In the genomic region with DNA sequence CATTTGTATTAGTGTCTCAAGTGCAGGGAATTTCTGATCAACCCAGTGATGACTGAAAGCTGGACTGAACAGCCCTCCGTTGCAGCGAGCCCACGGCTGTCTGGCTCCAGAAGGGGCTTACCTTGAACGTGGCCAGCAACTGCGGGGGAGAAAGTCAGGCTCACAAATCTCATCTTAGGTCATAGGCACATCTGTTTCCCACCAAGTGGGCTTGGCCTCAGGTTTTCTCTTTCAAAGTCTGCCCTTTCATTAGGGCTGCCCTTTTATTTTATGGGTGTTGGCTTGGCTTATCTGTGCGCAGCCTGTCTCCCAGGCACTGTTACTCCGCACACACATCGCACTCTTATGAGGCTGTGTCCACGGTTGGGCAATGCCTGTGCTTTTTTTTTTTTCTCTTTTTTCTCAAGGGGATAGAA, we compare ENCODE assay signal across 18 cellular contexts.
A peak's percentile ranks its signal among the peaks of the same experiment; 100 is the strongest.
DNase-seq lines count a peak whose midpoint lies in the region; ATAC-seq and TF ChIP-seq lines count a peak whose summit lies in the region.
"Had no signal": no experiment of that assay in that cellular context is flagged by ENCODE, and none has a peak within 500 bp of the region (broad histone marks: within the 10 kb centered on the region; RNA-seq: fewer than 3 reads in every experiment).

No MANE protein-coding gene starts in this region.

- peaks cover 65% of the 10 kb centered on the region for H3K4me1 Mint-ChIP-seq in nephron

- intact Hi-C loops in ascending aorta (cut with DNase I), result loop anchor here (5.0 kb wide), 1 partner anchor 121 kb away; no protein-coding TSS in a partner anchor

- TF ChIP-seq POLR2A in gastroesophageal sphincter (IDR thresholded peaks at IDR 0.05) (no peak), tibial nerve (IDR thresholded peaks at IDR 0.05) (no peak)

- H3K9me3 ChIP-seq in ascending aorta, result no peaks in the 10 kb centered on the region
- no peaks in the 10 kb centered on the region for H3K9me3 ChIP-seq in gastroesophageal sphincter
- H3K9me3 ChIP-seq in tibial nerve, result no peaks in the 10 kb centered on the region
- H3K9me3 ChIP-seq: lower lobe of right lung had no signal

- H3K36me3 ChIP-seq in ascending aorta (no peaks in the 10 kb centered on the region), gastroesophageal sphincter (no peaks in the 10 kb centered on the region), tibial nerve (no peaks in the 10 kb centered on the region)
- H3K36me3 ChIP-seq: cardiac muscle cell, lower lobe of right lung had no signal

- H3K4me3 ChIP-seq in ascending aorta, result no peak overlapping the region
- H3K4me3 ChIP-seq in gastroesophageal sphincter, result no peak overlapping the region
- no peak overlapping the region for H3K4me3 ChIP-seq in tibial nerve
- H3K4me3 ChIP-seq: cardiac muscle cell, dorsolateral prefrontal cortex, lower lobe of right lung had no signal

- peak overlapping the region; percentile 92 to 99 (median 96) for H3K27ac Mint-ChIP-seq in nephron
- H3K27ac Mint-ChIP-seq: activated T-cell treated with anti-CD3 and anti-CD28 coated beads, Interleukin-2, amount 50 U/mL, for 24 hours; CD14-positive monocyte had no signal

- peak; percentile 78 for ATAC-seq in gastroesophageal sphincter
- ATAC-seq: lower lobe of right lung had no signal

- H3K36me3 Mint-ChIP-seq in nephron (ENCODE audit: low read depth), result no peaks in the 10 kb centered on the region
- H3K36me3 Mint-ChIP-seq: CD14-positive monocyte had no signal

- 63 to 68% methylated on average over 5 to 7 of the region's 9 CpGs for WGBS in gastroesophageal sphincter (ENCODE audit: low coverage in 1 of 2), 2 donors
- WGBS in tibial nerve, 2 donors, result 56 to 71% methylated on average over 9 of the region's 9 CpGs

- TF ChIP-seq EP300 in gastroesophageal sphincter (IDR thresholded peaks at IDR 0.05), result no peak
- peak; percentile 13 to 79 for TF ChIP-seq EP300 in tibial nerve (IDR thresholded peaks at IDR 0.05)

- no peaks in the 10 kb centered on the region for H3K9me3 Mint-ChIP-seq in nephron
- H3K9me3 Mint-ChIP-seq: activated T-cell treated with anti-CD3 and anti-CD28 coated beads, Interleukin-2, amount 50 U/mL, for 24 hours; CD14-positive monocyte had no signal

- TF ChIP-seq CTCF in ascending aorta (IDR thresholded peaks at IDR 0.05) (no peak), gastroesophageal sphincter (IDR thresholded peaks at IDR 0.05) (no peak), nephron (IDR thresholded peaks at IDR 0.05; ENCODE audit: unreplicated experiment in 3 of 3) (no peak), tibial nerve (IDR thresholded peaks at IDR 0.05) (no peak)

- DNase-seq in ascending aorta (ENCODE audit: low spot score in 2 of 2) (peak in 1 of 2 donors; percentile 79), tibial nerve (ENCODE audit: low spot score in 2 of 2) (peak; percentile 26 to 28), NCI-H345 treated with DMSO at 0.1 percent for 48 hours (lab: John Stamatoyannopoulos, UW; ENCODE audit: unreplicated experiment) (no peak), kidney tubule cell (ENCODE audit: low spot score) (no peak), COLO829 (ENCODE audit: low spot score) (no peak)
- DNase-seq: activated naive CD4-positive, alpha-beta T cell; activated T-cell treated with anti-CD3 and anti-CD28 coated beads, Interleukin-2, amount 50 U/mL, for 24 hours; amygdala; dorsolateral prefrontal cortex; lower lobe of right lung; NCI-H1092; NCI-H1930; NCI-H748 treated with DMSO at 0.1 percent for 48 hours; SHP77 had no signal

- H3K27me3 Mint-ChIP-seq in nephron (ENCODE audit: low read depth), result peaks cover 10% of the 10 kb centered on the region

- H3K4me3 Mint-ChIP-seq in nephron, result peak overlapping the region in 1 of 3 experiments; percentile 26
- H3K4me3 Mint-ChIP-seq: activated T-cell treated with anti-CD3 and anti-CD28 coated beads, Interleukin-2, amount 50 U/mL, for 24 hours; CD14-positive monocyte had no signal

- H3K27me3 ChIP-seq in ascending aorta (no peaks in the 10 kb centered on the region), gastroesophageal sphincter (no peaks in the 10 kb centered on the region), tibial nerve (no peaks in the 10 kb centered on the region)
- H3K27me3 ChIP-seq: cardiac muscle cell had no signal

- H3K4me1 ChIP-seq in ascending aorta (peaks cover 18 to 55% of the 10 kb centered on the region in 2 donors), gastroesophageal sphincter (peaks cover 0 to 53% (median 5%) of the 10 kb centered on the region in 3 donors), tibial nerve (peaks cover 0 to 16% (median 0%) of the 10 kb centered on the region in 4 donors)
- H3K4me1 ChIP-seq: lower lobe of right lung had no signal

- peak overlapping the region; percentile 95 to 98 for H3K27ac ChIP-seq in ascending aorta
- H3K27ac ChIP-seq in gastroesophageal sphincter, result peak overlapping the region in 3 of 4 donors; percentile 56 to 73 (median 67)
- H3K27ac ChIP-seq in tibial nerve, result peak overlapping the region in 2 of 4 donors; percentile 42 to 46
- H3K27ac ChIP-seq: cardiac muscle cell, dorsolateral prefrontal cortex, lower lobe of right lung had no signal

Comparison
In these comparisons a context has a peak if more than half of its experiments do, and no peak if none do; other contexts are left out.
1. DNase-seq: peak in tibial nerve (2 of 2); none in NCI-H345 treated with DMSO at 0.1 percent for 48 hours (single experiment), kidney tubule cell (single experiment) and COLO829 (single experiment).